ENCODE assay signal across 14 cellular contexts in genomic region chr9:94974154-94974860, GRCh38.
DNase-seq lines count a peak whose midpoint lies in the region; ATAC-seq, FAIRE-seq and TF ChIP-seq lines count a peak whose summit lies in the region.
"Had no signal": no experiment of that assay in that cellular context is flagged by ENCODE, and none has a peak within 500 bp of the region (broad histone marks: within the 10 kb centered on the region; RNA-seq: fewer than 3 reads in every experiment).

No MANE protein-coding gene starts in this region.

- CTCF ChIA-PET in A549 (lab: Yijun Ruan, JAX) = interaction anchor here (0.7 to 1.5 kb wide), 8 partner anchors 8 to 72 kb away, joined by 3 to 5 read pairs (median 3); no protein-coding TSS in a partner anchor

- no peaks in the 10 kb centered on the region for H4K20me1 ChIP-seq in fibroblast of lung (ENCODE audit: control insufficient read depth, extremely low read depth, insufficient read depth, low read length)
- H4K20me1 ChIP-seq in neural progenitor cell (ENCODE audit: low read depth) = no peaks in the 10 kb centered on the region

- no peak overlapping the region for H4K8ac ChIP-seq in neuronal stem cell (ENCODE audit: low read depth, low read length)

- no peak for TF ChIP-seq POLR2A in A549 (IDR thresholded peaks at IDR 0.05; ENCODE audit: low read length)

- H3K14ac ChIP-seq in neuronal stem cell (ENCODE audit: low read length) = no peak overlapping the region

- no peak overlapping the region for H2BK5ac ChIP-seq in neuronal stem cell (ENCODE audit: low read length)

- H2AFZ ChIP-seq in fibroblast of lung (ENCODE audit: low read length) = no peak overlapping the region
- H2AFZ ChIP-seq in neural progenitor cell (replicated peaks) = no peak overlapping the region
- no peak overlapping the region for H2AFZ ChIP-seq in neuronal stem cell (ENCODE audit: low read length)

- H3K9ac ChIP-seq in fibroblast of lung (ENCODE audit: insufficient read depth, low read length) (no peak overlapping the region), neural progenitor cell (no peak overlapping the region), neuronal stem cell (ENCODE audit: low read depth, low read length, poor library complexity) (no peak overlapping the region)

- H3K79me1 ChIP-seq in neuronal stem cell (ENCODE audit: low read depth, low read length) = no peaks in the 10 kb centered on the region

- 85% methylated on average over 10 of the region's 10 CpGs for WGBS in A549 (ENCODE audit: missing lambda C conversion rate)
- WGBS in neuronal stem cell (ENCODE audit: extremely low coverage in 2 of 2, insufficient read length in 2 of 2, insufficient replicate concordance in 1 of 2), 2 donors = no CpG with 5 or more reads among the region's 10 CpGs

- H3K27me3 ChIP-seq in fibroblast of lung (ENCODE audit: control insufficient read depth, insufficient read depth, low read length) (no peaks in the 10 kb centered on the region), neural progenitor cell (no peaks in the 10 kb centered on the region), neuronal stem cell (ENCODE audit: control insufficient read depth in 3 of 3, insufficient read depth in 3 of 3, low read depth in 1 of 3, low read length in 3 of 3) (no peaks in the 10 kb centered on the region)

- no peak overlapping the region for H2BK12ac ChIP-seq in neuronal stem cell (ENCODE audit: low read length)

- H2BK120ac ChIP-seq in neuronal stem cell (ENCODE audit: low read depth, low read length) = no peak overlapping the region

- H3K4me3 ChIP-seq in A549 (no peak overlapping the region), fibroblast of lung (replicated peaks in 1 of 4; ENCODE audit: control extremely low read depth in 1 of 4, insufficient read depth in 1 of 4, low read depth in 3 of 4, low read length in 4 of 4) (no peak overlapping the region), neural progenitor cell (no peak overlapping the region), neuronal stem cell (ENCODE audit: low read length in 2 of 2) (no peak overlapping the region)
- H3K4me3 ChIP-seq: lower lobe of right lung had no signal

- H3K23ac ChIP-seq in neuronal stem cell (ENCODE audit: low read depth, low read length, poor library complexity) = no peak overlapping the region

- H3K18ac ChIP-seq in neuronal stem cell (ENCODE audit: low read length) = no peak overlapping the region

- H3K27ac ChIP-seq in A549 = peak overlapping the region in 1 of 2 experiments; percentile 56; a peak in 3 of 6 replicates
- H3K27ac ChIP-seq in fibroblast of lung (ENCODE audit: insufficient read depth, low read length) = no peak overlapping the region
- H3K27ac ChIP-seq in neural progenitor cell = no peak overlapping the region
- H3K27ac ChIP-seq in neuronal stem cell (replicated peaks; ENCODE audit: low read length) = no peak overlapping the region
- H3K27ac ChIP-seq: lower lobe of right lung had no signal

- no peak overlapping the region for H3K4ac ChIP-seq in neuronal stem cell (ENCODE audit: low read length)

- H3K4me1 Mint-ChIP-seq in neural progenitor cell = peaks cover 78% of the 10 kb centered on the region

- H3K79me2 ChIP-seq in fibroblast of lung (ENCODE audit: control insufficient read depth, insufficient read depth, low read length) (no peaks in the 10 kb centered on the region), neural progenitor cell (ENCODE audit: low read depth) (no peaks in the 10 kb centered on the region)

- H3K4me2 ChIP-seq in A549 = 0 out of 3 replicates have a peak overlapping the region, but pooled peaks have one; percentile 3
- peak overlapping the region; percentile 56 for H3K4me2 ChIP-seq in fibroblast of lung (ENCODE audit: extremely low read depth, insufficient read depth, low read length)
- H3K4me2 ChIP-seq in neural progenitor cell = no peak overlapping the region
- no peak overlapping the region for H3K4me2 ChIP-seq in neuronal stem cell (ENCODE audit: insufficient read depth, low read length, poor library complexity, severe bottlenecking)

- no peaks in the 10 kb centered on the region for H3K36me3 ChIP-seq in fibroblast of lung (ENCODE audit: control insufficient read depth, insufficient read depth, low read length)
- H3K36me3 ChIP-seq in neural progenitor cell = no peaks in the 10 kb centered on the region
- H3K36me3 ChIP-seq in neuronal stem cell (replicated peaks in 1 of 2; ENCODE audit: control insufficient read depth in 2 of 2, insufficient read depth in 2 of 2, low read length in 2 of 2) = no peaks in the 10 kb centered on the region
- H3K36me3 ChIP-seq: lower lobe of right lung had no signal

- no peak for ATAC-seq in A549
- ATAC-seq: naive thymus-derived CD8-positive, alpha-beta T cell had no signal

- H3K36me3 Mint-ChIP-seq in neural progenitor cell = peaks cover 11% of the 10 kb centered on the region

- H3K9me3 ChIP-seq in A549 = no peaks in the 10 kb centered on the region
- no peaks in the 10 kb centered on the region for H3K9me3 ChIP-seq in fibroblast of lung (ENCODE audit: control insufficient read depth, insufficient read depth, low read depth, low read length)
- H3K9me3 ChIP-seq in neural progenitor cell (ENCODE audit: low read depth) = no peaks in the 10 kb centered on the region
- H3K9me3 ChIP-seq in neuronal stem cell (replicated peaks in 1 of 2; ENCODE audit: control insufficient read depth in 2 of 2, insufficient read depth in 1 of 2, low read depth in 1 of 2, low read length in 2 of 2) = no peaks in the 10 kb centered on the region
- H3K9me3 ChIP-seq: lower lobe of right lung had no signal

- peaks cover 5% of the 10 kb centered on the region for H3K27me3 Mint-ChIP-seq in neural progenitor cell (ENCODE audit: insufficient read depth, low read depth)

- H3K4me1 ChIP-seq in A549 = peaks cover 33% of the 10 kb centered on the region; the same call in 2 of the 3 replicates
- peaks cover 7% of the 10 kb centered on the region for H3K4me1 ChIP-seq in fibroblast of lung (ENCODE audit: control insufficient read depth, extremely low read depth, insufficient read depth, low read length)
- H3K4me1 ChIP-seq in neural progenitor cell = peaks cover 51% of the 10 kb centered on the region
- H3K4me1 ChIP-seq in neuronal stem cell (ENCODE audit: control insufficient read depth in 2 of 2, insufficient read depth in 1 of 2, low read depth in 1 of 2, low read length in 2 of 2) = peaks cover 3 to 19% of the 10 kb centered on the region in 2 donors

- H3F3A ChIP-seq in neural progenitor cell (ENCODE audit: low read depth) = peaks cover 25% of the 10 kb centered on the region

- H4K91ac ChIP-seq in neuronal stem cell (ENCODE audit: low read depth, low read length, poor library complexity) = no peak overlapping the region

- H2BK15ac ChIP-seq in neuronal stem cell (ENCODE audit: low read length) = no peak overlapping the region

- no peak overlapping the region for H2AK5ac ChIP-seq in neuronal stem cell (ENCODE audit: low read depth, low read length)

- no peak for TF ChIP-seq RAD21 in A549 (conservative IDR thresholded peaks at IDR 0.05 in 1 of 2, IDR thresholded peaks at IDR 0.05 in 1 of 2)

- POLR2A ChIA-PET in A549 (lab: Yijun Ruan, JAX) = no interaction called here

- no peaks in the 10 kb centered on the region for H3K9me3 Mint-ChIP-seq in neural progenitor cell
- H3K9me3 Mint-ChIP-seq: naive thymus-derived CD8-positive, alpha-beta T cell had no signal

- peak overlapping the region; percentile 16 for H3K27ac Mint-ChIP-seq in neural progenitor cell
- H3K27ac Mint-ChIP-seq: naive thymus-derived CD8-positive, alpha-beta T cell had no signal

- TF ChIP-seq CTCF in A549 (IDR thresholded peaks at IDR 0.05) = no peak
- no peak for TF ChIP-seq CTCF in fibroblast of lung (conservative IDR thresholded peaks at IDR 0.05 in 1 of 2, IDR thresholded peaks at IDR 0.05 in 1 of 2; ENCODE audit: low read depth in 1 of 2, low read length in 2 of 2)
- no peak for TF ChIP-seq CTCF in neural progenitor cell (IDR thresholded peaks at IDR 0.05)

- FAIRE-seq in A549 (lab: Jason Lieb, UNC) = no peak
- FAIRE-seq: GM19239 had no signal

- no peak for DNase-seq in A549 (ENCODE audit: low read depth in 1 of 2, low spot score in 1 of 2)
- peak; percentile 83 for DNase-seq in NCI-H82 (lab: John Stamatoyannopoulos, UW)
- no peak for DNase-seq in fibroblast of lung (ENCODE audit: low read depth in 2 of 2)
- DNase-seq in neural progenitor cell (ENCODE audit: low spot score) = no peak
- DNase-seq in neuronal stem cell (ENCODE audit: low spot score) = no peak
- no peak for DNase-seq in mesenteric fat pad (ENCODE audit: low spot score)
- DNase-seq in NCI-H2196 (lab: John Stamatoyannopoulos, UW; ENCODE audit: unreplicated experiment) = no peak
- no peak for DNase-seq in NCI-H446 treated with DMSO at 0.1 percent for 48 hours (lab: John Stamatoyannopoulos, UW)
- DNase-seq: activated effector memory CD4-positive, alpha-beta T cell treated with Interleukin-2 at 50 U/mL for 16 hours; lower lobe of right lung; naive thymus-derived CD8-positive, alpha-beta T cell; NCI-H1694 treated with DMSO at 0.1 percent for 48 hours; NCI-H345 had no signal

- no peak overlapping the region for H3K4me3 Mint-ChIP-seq in neural progenitor cell
- H3K4me3 Mint-ChIP-seq: naive thymus-derived CD8-positive, alpha-beta T cell had no signal

- no peak for TF ChIP-seq EP300 in A549 (IDR thresholded peaks at IDR 0.05)

TF ChIP-seq in A549, 52 proteins besides CTCF, POLR2A, EP300 and RAD21 (continues in another document):
- TF ChIP-seq JUNB (IDR thresholded peaks at IDR 0.05) = no peak
- no peak for TF ChIP-seq SMC3 (IDR thresholded peaks at IDR 0.05)
- no peak for TF ChIP-seq KDM1A (IDR thresholded peaks at IDR 0.05; ENCODE audit: low read depth)
- no peak for TF ChIP-seq ZSCAN20 (CRISPR knock-in tag; IDR thresholded peaks at IDR 0.05)
- TF ChIP-seq FOSL2 (IDR thresholded peaks at IDR 0.05) = no peak
- TF ChIP-seq FOSL2 (CRISPR knock-in tag; IDR thresholded peaks at IDR 0.05) = no peak
- TF ChIP-seq HOXA7 (CRISPR knock-in tag; IDR thresholded peaks at IDR 0.05) = no peak
- TF ChIP-seq RNF2 (IDR thresholded peaks at IDR 0.05; ENCODE audit: borderline replicate concordance, low read depth) = no peak

Comparison
In these comparisons a context has a peak if more than half of its experiments do, and no peak if none do; other contexts are left out.
1. H3K4me2 ChIP-seq: peak in A549 (single experiment) and fibroblast of lung (single experiment); none in neural progenitor cell (single experiment) and neuronal stem cell (single experiment).